ENCODE assay signal across 8 cellular contexts in genomic region chr3:136251511-136251910, GRCh38. TPM values are rescaled to one million over a fixed set of nuclear protein-coding genes. Genes with fewer than 3 reads are reported as not detected.
DNase-seq lines count a peak whose midpoint lies in the region; ATAC-seq lines count a peak whose summit lies in the region.

No MANE protein-coding gene starts in this region.

- H3K36me3 Mint-ChIP-seq in activated naive CD8-positive, alpha-beta T cell treated with anti-CD3 and anti-CD28 coated beads, Interleukin-2, amount 10 ng/mL, durations not matched to agents 7 days and 5 days = peaks cover 3% of the 10 kb centered on the region
- peaks cover 0 to 5% of the 10 kb centered on the region in 2 donors for H3K36me3 Mint-ChIP-seq in naive B cell

- POLR2A ChIA-PET in activated naive CD8-positive, alpha-beta T cell treated with anti-CD3 and anti-CD28 coated beads, Interleukin-2, amount 10 ng/mL, durations not matched to agents 7 days and 5 days (lab: Charles Lee) = interaction anchor here (0.8 to 2.8 kb wide), 4 partner anchors 54 to 501 kb away, joined by 3 to 11 read pairs (median 5); partner anchors contain the start of genes MSL2 and STAG1

- no peaks in the 10 kb centered on the region for H3K9me3 Mint-ChIP-seq in activated naive CD8-positive, alpha-beta T cell treated with anti-CD3 and anti-CD28 coated beads, Interleukin-2, amount 10 ng/mL, durations not matched to agents 7 days and 5 days
- no peaks in the 10 kb centered on the region for H3K9me3 Mint-ChIP-seq in naive B cell

- DNase-seq in COLO668 (lab: John Stamatoyannopoulos, UW; ENCODE audit: unreplicated experiment) (peak; percentile 14), naive B cell (no peak), kidney glomerular epithelial cell (lab: John Stamatoyannopoulos, UW) (no peak), NCI-H748 (lab: John Stamatoyannopoulos, UW; ENCODE audit: unreplicated experiment) (no peak), posterior cingulate gyrus (no peak)
- DNase-seq in activated naive CD8-positive, alpha-beta T cell treated with anti-CD3 and anti-CD28 coated beads, Interleukin-2, amount 10 ng/mL, durations not matched to agents 7 days and 5 days = no peak
- DNase-seq in stimulated activated naive CD4-positive, alpha-beta T cell (lab: John Stamatoyannopoulos, UW) = no peak

- intact Hi-C loops in posterior cingulate gyrus (cut with DNase I) = loop anchor here (1.0 to 5.0 kb wide), 3 partner anchors 55 to 501 kb away; partner anchors contain the start of genes MSL2 and STAG1

- no peaks in the 10 kb centered on the region for H3K27me3 Mint-ChIP-seq in activated naive CD8-positive, alpha-beta T cell treated with anti-CD3 and anti-CD28 coated beads, Interleukin-2, amount 10 ng/mL, durations not matched to agents 7 days and 5 days
- H3K27me3 Mint-ChIP-seq in naive B cell = no peaks in the 10 kb centered on the region

- H3K4me1 Mint-ChIP-seq in activated naive CD8-positive, alpha-beta T cell treated with anti-CD3 and anti-CD28 coated beads, Interleukin-2, amount 10 ng/mL, durations not matched to agents 7 days and 5 days = peaks cover 17% of the 10 kb centered on the region
- H3K4me1 Mint-ChIP-seq in naive B cell = peaks cover 15 to 22% (median 22%) of the 10 kb centered on the region in 3 donors

- H3K4me3 Mint-ChIP-seq in activated naive CD8-positive, alpha-beta T cell treated with anti-CD3 and anti-CD28 coated beads, Interleukin-2, amount 10 ng/mL, durations not matched to agents 7 days and 5 days = peak overlapping the region; percentile 85
- peak overlapping the region; percentile 76 to 94 (median 90) for H3K4me3 Mint-ChIP-seq in naive B cell

- H3K27ac Mint-ChIP-seq in activated naive CD8-positive, alpha-beta T cell treated with anti-CD3 and anti-CD28 coated beads, Interleukin-2, amount 10 ng/mL, durations not matched to agents 7 days and 5 days = peak overlapping the region; percentile 89
- H3K27ac Mint-ChIP-seq in naive B cell = peak overlapping the region in 5 of 6 donors; percentile 15 to 97 (median 84)

- peak; percentile 12 for ATAC-seq in HG02798 (IDR thresholded peaks at IDR 0.05; ENCODE audit: poor library complexity, unreplicated experiment)
- no peak for ATAC-seq in activated naive CD8-positive, alpha-beta T cell treated with anti-CD3 and anti-CD28 coated beads, Interleukin-2, amount 10 ng/mL, durations not matched to agents 7 days and 5 days (ENCODE audit: low read depth)
- no peak for ATAC-seq in naive B cell (ENCODE audit: low read depth in 2 of 2)

RNA-seq across cellular contexts. Expression of gene PCCB, which starts 1.4 kb away (rescaled TPM):
- total RNA-seq in activated naive CD8-positive, alpha-beta T cell treated with anti-CD3 and anti-CD28 coated beads, Interleukin-2, amount 10 ng/mL, durations not matched to agents 7 days and 5 days = 10 to 100 TPM; 23.9 to 25.2 TPM
- polyA plus RNA-seq in naive B cell (ENCODE audit: low read depth in 6 of 6) = 10 to 100 TPM; 26.4 to 54.8 (median 33.1) TPM

RNA-seq across cellular contexts. Expression of gene MSL2, which starts 55.4 kb away (rescaled TPM):
- 10 to 100 TPM; 71.4 to 71.5 TPM for total RNA-seq in activated naive CD8-positive, alpha-beta T cell treated with anti-CD3 and anti-CD28 coated beads, Interleukin-2, amount 10 ng/mL, durations not matched to agents 7 days and 5 days
- 10 to 100 TPM; 24.4 to 60.5 (median 53.8) TPM for polyA plus RNA-seq in naive B cell (ENCODE audit: low read depth in 6 of 6)
